Comparison of ENCODE assay signal across 19 cellular contexts in the genomic region with DNA sequence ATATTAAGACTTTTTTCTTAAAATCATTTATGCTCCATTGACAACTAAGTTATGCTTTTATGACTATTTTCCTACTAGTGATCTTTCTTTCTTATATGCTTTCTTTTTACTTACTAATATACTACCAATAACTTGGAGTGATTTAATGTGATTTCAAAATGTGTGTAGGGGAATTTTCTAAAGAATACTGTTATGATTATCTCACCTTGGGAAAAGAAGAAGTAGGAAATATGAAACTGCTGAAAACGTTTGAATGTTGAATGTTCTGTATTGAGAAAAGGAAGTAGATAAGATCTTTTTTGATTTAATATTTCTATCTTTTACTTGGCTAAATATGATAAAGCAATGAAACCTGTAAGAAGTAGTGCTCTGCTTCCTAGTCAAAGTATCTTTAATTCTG. TPM values are rescaled to one million over a fixed set of nuclear protein-coding genes. Genes with fewer than 3 reads are reported as not detected.
A peak's percentile ranks its signal among the peaks of the same experiment; 100 is the strongest.
DNase-seq lines count a peak whose midpoint lies in the region; TF ChIP-seq lines count a peak whose summit lies in the region.
"Had no signal": no experiment of that assay in that cellular context is flagged by ENCODE, and none has a peak within 500 bp of the region (broad histone marks: within the 10 kb centered on the region; RNA-seq: fewer than 3 reads in every experiment).

No MANE protein-coding gene starts in this region.

- H3K79me2 ChIP-seq in DOHH2 (ENCODE audit: control insufficient read depth, low read length) (no peaks in the 10 kb centered on the region), OCI-LY3 (ENCODE audit: low read length) (no peaks in the 10 kb centered on the region)

- no peaks in the 10 kb centered on the region for H3F3A ChIP-seq in DOHH2 (ENCODE audit: control insufficient read depth, insufficient read depth)

- peaks cover 29% of the 10 kb centered on the region for H3K4me1 ChIP-seq in DOHH2 (ENCODE audit: control insufficient read depth, low read length)
- H3K4me1 ChIP-seq in OCI-LY3 (ENCODE audit: low read length): peaks cover 76% of the 10 kb centered on the region
- H3K4me1 ChIP-seq: Caco-2 had no signal

- H3K4me2 ChIP-seq in DOHH2 (ENCODE audit: low read length) (peak overlapping the region; percentile 14; the same call in 1 of the 2 replicates), OCI-LY3 (ENCODE audit: low read length) (peak overlapping the region; percentile 67)
- H3K4me2 ChIP-seq: A549 had no signal

- peak overlapping the region; percentile 74 for H3K27ac Mint-ChIP-seq in dendritic cell treated with granulocyte-macrophage colony-stimulating factor and Interleukin-4, amounts not matched to agents 40 ng/mL and 50 ng/mL, for 4 days
- H3K27ac Mint-ChIP-seq in chondrocyte (ENCODE audit: unreplicated experiment): no peak overlapping the region

- intact Hi-C loops in dendritic cell treated with granulocyte-macrophage colony-stimulating factor and Interleukin-4, amounts not matched to agents 40 ng/mL and 50 ng/mL, for 4 days (cut with micrococcal nuclease): no loop called here

- H3K36me3 Mint-ChIP-seq in dendritic cell treated with granulocyte-macrophage colony-stimulating factor and Interleukin-4, amounts not matched to agents 40 ng/mL and 50 ng/mL, for 4 days (ENCODE audit: low read depth): no peaks in the 10 kb centered on the region
- no peaks in the 10 kb centered on the region for H3K36me3 Mint-ChIP-seq in chondrocyte (ENCODE audit: low read depth)

- TF ChIP-seq CTCF in DOHH2 (IDR thresholded peaks at IDR 0.05; ENCODE audit: low read depth, low read length, poor library complexity, severe bottlenecking) (no peak), OCI-LY3 (IDR thresholded peaks at IDR 0.05; ENCODE audit: low read depth, low read length) (no peak), chondrocyte (IDR thresholded peaks at IDR 0.05) (no peak)

- peak; percentile 18 to 29 for DNase-seq in AML-193 (lab: John Stamatoyannopoulos, UW)
- DNase-seq in chondrocyte (ENCODE audit: low spot score): no peak
- no peak for DNase-seq in hippocampal formation (lab: John Stamatoyannopoulos, UW)
- no peak for DNase-seq in HCEC 1CT
- no peak for DNase-seq in stimulated activated naive CD4-positive, alpha-beta T cell treated with Interleukin-2 at 50 U/mL for 16 hours (lab: John Stamatoyannopoulos, UW)
- DNase-seq: Caco-2, GOT3, KG1, NCI-H1092 treated with DMSO at 0.1 percent for 48 hours, NCI-H1694, NCI-H2107, NCI-H2227 treated with DMSO at 0.1 percent for 48 hours, NCI-H524, SHP77 had no signal

- no peaks in the 10 kb centered on the region for H4K20me1 ChIP-seq in DOHH2 (ENCODE audit: control insufficient read depth, insufficient read depth, low read depth, low read length)
- no peaks in the 10 kb centered on the region for H4K20me1 ChIP-seq in OCI-LY3 (ENCODE audit: insufficient read depth, low read length)

- H3K4me3 ChIP-seq in DOHH2 (ENCODE audit: low read length) (no peak overlapping the region), OCI-LY3 (ENCODE audit: low read length) (peak overlapping the region; percentile 38)
- H3K4me3 ChIP-seq: A549 had no signal

- no peak overlapping the region for H2AFZ ChIP-seq in OCI-LY3 (ENCODE audit: low read depth, low read length)

- no peak overlapping the region for H3K4me3 Mint-ChIP-seq in dendritic cell treated with granulocyte-macrophage colony-stimulating factor and Interleukin-4, amounts not matched to agents 40 ng/mL and 50 ng/mL, for 4 days
- no peak overlapping the region for H3K4me3 Mint-ChIP-seq in chondrocyte (ENCODE audit: unreplicated experiment)

- H3K27me3 ChIP-seq in DOHH2 (ENCODE audit: control insufficient read depth, low read length): no peaks in the 10 kb centered on the region
- no peaks in the 10 kb centered on the region for H3K27me3 ChIP-seq in OCI-LY3 (ENCODE audit: low read depth, low read length)

- peak overlapping the region; percentile 56 for H3K9ac ChIP-seq in OCI-LY3 (ENCODE audit: low read length)

- H3K27ac ChIP-seq in DOHH2 (ENCODE audit: low read depth, low read length): no peak overlapping the region
- peak overlapping the region; percentile 95 for H3K27ac ChIP-seq in OCI-LY3 (ENCODE audit: low read length)
- H3K27ac ChIP-seq: A549, C4-2B had no signal

- H3K4me1 Mint-ChIP-seq in dendritic cell treated with granulocyte-macrophage colony-stimulating factor and Interleukin-4, amounts not matched to agents 40 ng/mL and 50 ng/mL, for 4 days (ENCODE audit: low read depth): peaks cover 39% of the 10 kb centered on the region
- peaks cover 3% of the 10 kb centered on the region for H3K4me1 Mint-ChIP-seq in chondrocyte (ENCODE audit: low read depth)

- no peaks in the 10 kb centered on the region for H3K36me3 ChIP-seq in DOHH2 (ENCODE audit: control insufficient read depth, low read length)
- peaks cover 9% of the 10 kb centered on the region for H3K36me3 ChIP-seq in OCI-LY3 (replicated peaks; ENCODE audit: low read depth, low read length)

- H3K9me3 Mint-ChIP-seq in dendritic cell treated with granulocyte-macrophage colony-stimulating factor and Interleukin-4, amounts not matched to agents 40 ng/mL and 50 ng/mL, for 4 days: no peaks in the 10 kb centered on the region
- H3K9me3 Mint-ChIP-seq in chondrocyte (ENCODE audit: low read depth): no peaks in the 10 kb centered on the region

- H3K9me2 ChIP-seq in DOHH2 (replicated peaks; ENCODE audit: control insufficient read depth, low read length): no peaks in the 10 kb centered on the region

- peaks cover 1% of the 10 kb centered on the region for H3K27me3 Mint-ChIP-seq in dendritic cell treated with granulocyte-macrophage colony-stimulating factor and Interleukin-4, amounts not matched to agents 40 ng/mL and 50 ng/mL, for 4 days
- peaks cover 1% of the 10 kb centered on the region for H3K27me3 Mint-ChIP-seq in chondrocyte (ENCODE audit: low read depth)

- H3K9me3 ChIP-seq in DOHH2 (ENCODE audit: control insufficient read depth, insufficient read depth, low read length): no peaks in the 10 kb centered on the region
- 0 out of 2 replicates have a peak, but pooled peaks cover 4% of the 10 kb centered on the region for H3K9me3 ChIP-seq in OCI-LY3 (ENCODE audit: insufficient read depth, low read length)
- H3K9me3 ChIP-seq: A549, Caco-2 had no signal

RNA-seq across cellular contexts. Expression of a gene that starts 7.8 kb away (rescaled TPM):
- not detected in 3 replicates for total RNA-seq in chondrocyte

RNA-seq across cellular contexts. Expression of a gene that starts 8.1 kb away (rescaled TPM):
- 14.3 to 15.2 TPM (median 14.4 TPM) in 3 replicates for total RNA-seq in chondrocyte

Comparison
In these comparisons a context has a peak if more than half of its experiments do, and no peak if none do; other contexts are left out.
1. DNase-seq: peak in AML-193 (2 of 2); none in chondrocyte (single experiment), hippocampal formation (0 of 2), HCEC 1CT (single experiment) and stimulated activated naive CD4-positive, alpha-beta T cell treated with Interleukin-2 at 50 U/mL for 16 hours (single experiment).